Comparison of ENCODE assay signal across 12 cellular contexts in the genomic region with DNA sequence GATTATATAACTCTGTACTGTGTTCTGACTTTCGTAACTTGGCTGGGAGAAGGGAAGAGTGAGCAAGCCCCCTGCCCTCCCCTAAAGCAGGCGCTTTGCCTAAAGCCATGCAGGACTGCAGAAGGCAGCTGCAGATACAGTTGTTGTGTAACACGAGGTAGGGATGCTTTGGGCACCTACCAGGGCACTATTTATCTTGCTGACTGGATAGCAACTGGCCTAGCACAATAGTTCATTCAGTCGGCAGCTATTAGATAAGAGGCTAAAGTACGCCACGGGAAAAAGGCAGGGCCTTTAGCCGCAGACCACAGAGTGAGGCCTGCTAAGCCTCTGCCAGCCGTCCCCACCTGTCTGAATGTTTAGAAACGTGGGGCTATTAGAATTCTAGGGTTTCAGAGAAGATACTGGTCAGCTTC.
DNase-seq lines count a peak whose midpoint lies in the region; ATAC-seq, FAIRE-seq and TF ChIP-seq lines count a peak whose summit lies in the region.
"Had no signal": no experiment of that assay in that cellular context is flagged by ENCODE, and none has a peak within 500 bp of the region (broad histone marks: within the 10 kb centered on the region; RNA-seq: fewer than 3 reads in every experiment).

No MANE protein-coding gene starts in this region.

- peaks cover 0 to 56% (median 2%) of the 10 kb centered on the region in 4 donors for H3K36me3 ChIP-seq in sigmoid colon
- H3K36me3 ChIP-seq in BE2C: peaks cover 41% of the 10 kb centered on the region

- DNase-seq in GM03348 (ENCODE audit: low spot score): peak; percentile 7
- DNase-seq in amniotic epithelial cell (ENCODE audit: low read depth): peak; percentile 100
- DNase-seq in left lobe of liver (ENCODE audit: low spot score): peak; percentile 84
- DNase-seq in sigmoid colon: peak; percentile 85
- no peak for DNase-seq in activated CD4-positive, alpha-beta T cell treated with anti-CD3 and anti-CD28 coated beads, Interleukin-2, amount 10 ng/mL, durations not matched to agents 24 days and 14 days
- DNase-seq in DMS114 treated with DMSO at 0.1 percent for 48 hours (lab: John Stamatoyannopoulos, UW; ENCODE audit: unreplicated experiment): no peak
- DNase-seq in H54 (ENCODE audit: insufficient read length, low spot score): no peak
- no peak for DNase-seq in BE2C
- DNase-seq: NCI-H69 had no signal

- peaks cover 50% of the 10 kb centered on the region for H3K36me3 Mint-ChIP-seq in activated CD4-positive, alpha-beta T cell treated with anti-CD3 and anti-CD28 coated beads, Interleukin-2, amount 10 ng/mL, durations not matched to agents 24 days and 14 days (ENCODE audit: low read depth)

- TF ChIP-seq CTCF in sigmoid colon (IDR thresholded peaks at IDR 0.05) (no peak), BE2C (IDR thresholded peaks at IDR 0.05; ENCODE audit: low read depth, low read length) (no peak)

- H3K4me1 ChIP-seq in sigmoid colon (peaks cover 0 to 23% (median 20%) of the 10 kb centered on the region in 4 donors), BE2C (no peaks in the 10 kb centered on the region)
- H3K4me1 ChIP-seq: BLaER1 treated with 17β-estradiol and CSF1 and Interleukin-3, amounts not matched to agents 10 nM and 100 nM had no signal

- H3K4me3 Mint-ChIP-seq in activated CD4-positive, alpha-beta T cell treated with anti-CD3 and anti-CD28 coated beads, Interleukin-2, amount 10 ng/mL, durations not matched to agents 24 days and 14 days: no peak overlapping the region
- H3K4me3 Mint-ChIP-seq: T-helper 1 cell treated with Interleukin-12 subunit alpha and Interleukin-12 subunit beta and Interleukin-4 antibody, amounts not matched to agents 30 μg/mL and 1 μg/mL, for 36 hours had no signal

- TF ChIP-seq POLR2A in sigmoid colon (IDR thresholded peaks at IDR 0.05) (no peak), H54 (IDR thresholded peaks at IDR 0.05; ENCODE audit: low read depth, low read length) (no peak)

- H3K9me3 ChIP-seq in sigmoid colon (no peaks in the 10 kb centered on the region), BE2C (no peaks in the 10 kb centered on the region)
- H3K9me3 ChIP-seq: BLaER1 treated with 17β-estradiol and CSF1 and Interleukin-3, amounts not matched to agents 10 nM and 100 nM had no signal

- H3K4me3 ChIP-seq in sigmoid colon (no peak overlapping the region), BE2C (ENCODE audit: low read depth, low read length) (no peak overlapping the region)
- H3K4me3 ChIP-seq: BLaER1 treated with 17β-estradiol and CSF1 and Interleukin-3, amounts not matched to agents 10 nM and 100 nM had no signal

- 22 to 71% methylated on average over 9 of the region's 9 CpGs for WGBS in sigmoid colon, 2 donors

- peaks cover 3% of the 10 kb centered on the region for H3K4me1 Mint-ChIP-seq in activated CD4-positive, alpha-beta T cell treated with anti-CD3 and anti-CD28 coated beads, Interleukin-2, amount 10 ng/mL, durations not matched to agents 24 days and 14 days

- H3K27me3 ChIP-seq in sigmoid colon (no peaks in the 10 kb centered on the region), BE2C (no peaks in the 10 kb centered on the region)
- H3K27me3 ChIP-seq: BLaER1 treated with 17β-estradiol and CSF1 and Interleukin-3, amounts not matched to agents 10 nM and 100 nM had no signal

- no peak for TF ChIP-seq EP300 in sigmoid colon (IDR thresholded peaks at IDR 0.05)

- intact Hi-C loops in sigmoid colon (cut with DNase I): loop anchor here (10.0 kb wide), 1 partner anchor 211 kb away; the partner anchor contains the start of gene DYRK1A
- intact Hi-C loops in activated CD4-positive, alpha-beta T cell treated with anti-CD3 and anti-CD28 coated beads, Interleukin-2, amount 10 ng/mL, durations not matched to agents 24 days and 14 days (cut with micrococcal nuclease): no loop called here

- peak; percentile 98 for ATAC-seq in left lobe of liver
- ATAC-seq: HCT116 had no signal

- no peaks in the 10 kb centered on the region for H3K9me3 Mint-ChIP-seq in activated CD4-positive, alpha-beta T cell treated with anti-CD3 and anti-CD28 coated beads, Interleukin-2, amount 10 ng/mL, durations not matched to agents 24 days and 14 days
- H3K9me3 Mint-ChIP-seq: T-helper 1 cell treated with Interleukin-12 subunit alpha and Interleukin-12 subunit beta and Interleukin-4 antibody, amounts not matched to agents 30 μg/mL and 1 μg/mL, for 36 hours had no signal

- H3K27ac ChIP-seq in sigmoid colon: peak overlapping the region in 3 of 4 donors; percentile 63 to 81 (median 71)
- H3K27ac ChIP-seq: BLaER1 treated with 17β-estradiol and CSF1 and Interleukin-3, amounts not matched to agents 10 nM and 100 nM had no signal

- H3K27ac Mint-ChIP-seq in activated CD4-positive, alpha-beta T cell treated with anti-CD3 and anti-CD28 coated beads, Interleukin-2, amount 10 ng/mL, durations not matched to agents 24 days and 14 days: no peak overlapping the region
- H3K27ac Mint-ChIP-seq: T-helper 1 cell treated with Interleukin-12 subunit alpha and Interleukin-12 subunit beta and Interleukin-4 antibody, amounts not matched to agents 30 μg/mL and 1 μg/mL, for 36 hours had no signal

- H3K27me3 Mint-ChIP-seq in activated CD4-positive, alpha-beta T cell treated with anti-CD3 and anti-CD28 coated beads, Interleukin-2, amount 10 ng/mL, durations not matched to agents 24 days and 14 days: no peaks in the 10 kb centered on the region

- FAIRE-seq in H54 (lab: Jason Lieb, UNC): no peak

Comparison
In these comparisons a context has a peak if more than half of its experiments do, and no peak if none do; other contexts are left out.
1. DNase-seq: peak in GM03348 (single experiment), amniotic epithelial cell (single experiment), left lobe of liver (single experiment) and sigmoid colon (single experiment); none in activated CD4-positive, alpha-beta T cell treated with anti-CD3 and anti-CD28 coated beads, Interleukin-2, amount 10 ng/mL, durations not matched to agents 24 days and 14 days (single experiment), DMS114 treated with DMSO at 0.1 percent for 48 hours (single experiment), H54 (single experiment) and BE2C (single experiment).